ENCODE assay signal across 8 cellular contexts in the genomic region with DNA sequence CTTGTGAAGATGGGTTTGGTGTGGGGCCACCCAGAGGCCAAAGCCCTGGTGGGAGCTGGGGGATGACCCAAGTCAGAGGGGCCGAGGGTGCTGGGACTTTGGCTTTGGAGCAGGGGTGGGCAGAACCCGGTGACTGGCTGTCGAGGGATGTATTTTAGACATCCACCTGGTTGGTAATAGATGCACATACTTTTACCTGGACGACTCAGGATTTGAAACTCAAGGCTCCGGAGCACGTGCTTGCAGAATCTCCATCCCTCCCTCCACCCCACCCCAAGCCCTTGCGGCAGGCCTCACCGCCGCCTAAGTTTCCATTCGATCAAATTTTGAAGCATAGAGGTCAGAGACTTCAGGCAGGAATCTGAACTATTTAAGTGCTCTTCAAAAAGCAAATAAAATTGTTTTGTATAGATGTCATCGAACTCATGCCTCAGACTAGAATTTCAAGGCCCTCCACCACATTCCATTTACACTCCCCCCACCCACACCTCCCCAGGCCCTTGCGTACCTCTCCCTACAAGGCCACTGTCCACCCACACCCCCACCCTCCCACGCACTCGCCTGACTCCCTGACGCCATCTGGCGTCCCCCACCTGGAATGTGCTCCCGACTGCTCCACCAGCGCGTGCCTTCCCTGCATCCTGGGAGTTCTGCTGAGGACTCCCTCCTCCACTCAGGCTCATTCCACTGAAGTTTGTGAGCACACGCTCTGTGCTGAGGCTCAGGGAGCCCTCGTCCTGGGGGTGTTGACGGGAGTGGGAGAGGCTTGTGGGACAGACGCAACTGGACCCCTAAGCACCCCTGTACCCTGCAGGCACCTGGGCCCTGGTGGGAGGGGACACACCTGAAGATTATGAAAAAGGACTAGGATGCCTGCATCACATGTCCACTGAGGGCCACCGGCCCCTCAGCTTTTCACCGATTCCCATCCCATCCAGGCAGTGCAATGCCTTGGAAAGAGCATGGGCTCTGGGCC. TPM values are rescaled to one million over a fixed set of nuclear protein-coding genes. Genes with fewer than 3 reads are reported as not detected.
A peak's percentile ranks its signal among the peaks of the same experiment; 100 is the strongest.
DNase-seq lines count a peak whose midpoint lies in the region; ATAC-seq and TF ChIP-seq lines count a peak whose summit lies in the region.

No MANE protein-coding gene starts in this region.

- intact Hi-C loops in A673 (cut with micrococcal nuclease; ENCODE audit: unreplicated experiment) (no loop called here), stomach (cut with DNase I; ENCODE audit: low total_unique reads) (no loop called here)

- H3K27ac ChIP-seq in A673 (ENCODE audit: low read depth, low read length, poor library complexity, severe bottlenecking) (no peak overlapping the region), brain microvascular endothelial cell (peak overlapping the region; percentile 99), stomach (peak overlapping the region; percentile 79 to 98 (median 93))

- TF ChIP-seq POLR2A in stomach (IDR thresholded peaks at IDR 0.05), result no peak

- no peaks in the 10 kb centered on the region for H3K36me3 ChIP-seq in A673 (ENCODE audit: insufficient read depth, low read length, poor library complexity, severe bottlenecking)
- peaks cover 32% of the 10 kb centered on the region for H3K36me3 ChIP-seq in brain microvascular endothelial cell (replicated peaks)
- H3K36me3 ChIP-seq in kidney epithelial cell (ENCODE audit: control insufficient read depth, insufficient read depth, low read length), result no peaks in the 10 kb centered on the region
- peaks cover 7 to 24% (median 18%) of the 10 kb centered on the region in 4 donors for H3K36me3 ChIP-seq in stomach

- in situ Hi-C loops in brain microvascular endothelial cell (cut with HindIII; ENCODE audit: low pct_ligation_motif_present, low sequenced_read_pairs), result no loop called here

- no TSS peak for BruUV-seq in A673 (replicated peaks; lab: Mats Ljungman, UMichigan)

- CTCF ChIA-PET in A673 (lab: Charles Lee), result no interaction called here

- ATAC-seq in GM21390 (IDR thresholded peaks at IDR 0.05; ENCODE audit: unreplicated experiment), result no peak

- H3K9me3 ChIP-seq in A673 (ENCODE audit: low read depth, low read length, poor library complexity, severe bottlenecking) (no peaks in the 10 kb centered on the region), stomach (no peaks in the 10 kb centered on the region)

- H3K4me3 ChIP-seq in A673 (ENCODE audit: low read depth, low read length, poor library complexity, severe bottlenecking) (no peak overlapping the region), brain microvascular endothelial cell (ENCODE audit: low read depth, low read length) (no peak overlapping the region), kidney epithelial cell (ENCODE audit: low read depth, low read length) (no peak overlapping the region), stomach (no peak overlapping the region)

- POLR2A ChIA-PET in A673 (lab: Charles Lee; ENCODE audit: low non-redundant PET), result no interaction called here

- H3K4me1 ChIP-seq in A673 (ENCODE audit: insufficient read depth, low read length, poor library complexity, severe bottlenecking) (no peaks in the 10 kb centered on the region), stomach (peaks cover 62 to 94% (median 79%) of the 10 kb centered on the region in 4 donors)

- H3K27me3 ChIP-seq in A673 (replicated peaks; ENCODE audit: insufficient read depth, low read depth, low read length, poor library complexity) (no peaks in the 10 kb centered on the region), brain microvascular endothelial cell (replicated peaks) (no peaks in the 10 kb centered on the region), kidney epithelial cell (ENCODE audit: control insufficient read depth, insufficient read depth, low read length) (no peaks in the 10 kb centered on the region), stomach (no peaks in the 10 kb centered on the region)

- WGBS in stomach, 5 donors, result 44 to 67% (median 45%) methylated on average over 24 to 25 of the region's 25 CpGs

- TF ChIP-seq EP300 in stomach (IDR thresholded peaks at IDR 0.05), result peak; percentile 93

- peak; percentile 45 for TF ChIP-seq CTCF in A673 (conservative IDR thresholded peaks at IDR 0.05; ENCODE audit: low read depth, low read length)
- TF ChIP-seq CTCF in brain microvascular endothelial cell (IDR thresholded peaks at IDR 0.05; ENCODE audit: low read depth, low read length, missing control alignments), result peak; percentile 70
- peak; percentile 73 for TF ChIP-seq CTCF in kidney epithelial cell (IDR thresholded peaks at IDR 0.05; ENCODE audit: insufficient read depth, low read length, poor library complexity, severe bottlenecking)
- peak in 5 of 7 experiments; percentile 18 to 60 (median 27) for TF ChIP-seq CTCF in stomach (IDR thresholded peaks at IDR 0.05)

- DNase-seq in A673 (ENCODE audit: low spot score) (peak; percentile 19), HS-27A (ENCODE audit: low read depth) (peak; percentile 83), brain microvascular endothelial cell (peak; percentile 97), kidney epithelial cell (ENCODE audit: low read depth) (peak; percentile 87), stomach (peak; percentile 76), middle frontal gyrus (ENCODE audit: extremely low spot score, low spot score) (no peak)
- DNase-seq in activated CD8-positive, alpha-beta memory T cell treated with anti-CD3 and anti-CD28 coated beads, Interleukin-2, amount 50 U/mL, for 48 hours, result no peak

RNA-seq across cellular contexts. Expression of a gene that starts 56.4 kb away (rescaled TPM):
- total RNA-seq in A673 (2021), result 60.6 and 61.1 TPM in 2 replicates
- total RNA-seq in kidney epithelial cell, result 71.5 and 81.1 TPM in 2 replicates
- 10 to 100 TPM in 4 of 5 donors, 1 to 10 TPM in 1; 7.0 to 51.6 (median 21.9) TPM for total RNA-seq in stomach
- 10 to 100 TPM; 39.9 to 62.1 (median 60.8) TPM for polyA plus RNA-seq in stomach

Comparison
In these comparisons a context has a peak if more than half of its experiments do, and no peak if none do; other contexts are left out.
1. DNase-seq: peak in A673 (single experiment), HS-27A (single experiment), brain microvascular endothelial cell (single experiment), kidney epithelial cell (single experiment) and stomach (single experiment); none in middle frontal gyrus (single experiment) and activated CD8-positive, alpha-beta memory T cell treated with anti-CD3 and anti-CD28 coated beads, Interleukin-2, amount 50 U/mL, for 48 hours (single experiment).
2. Peak in every context shown above with its lines, with median percentiles within 50 percentile points of each other: CTCF ChIP-seq.